Comparison of ENCODE assay signal across 8 cellular contexts in the genomic region with DNA sequence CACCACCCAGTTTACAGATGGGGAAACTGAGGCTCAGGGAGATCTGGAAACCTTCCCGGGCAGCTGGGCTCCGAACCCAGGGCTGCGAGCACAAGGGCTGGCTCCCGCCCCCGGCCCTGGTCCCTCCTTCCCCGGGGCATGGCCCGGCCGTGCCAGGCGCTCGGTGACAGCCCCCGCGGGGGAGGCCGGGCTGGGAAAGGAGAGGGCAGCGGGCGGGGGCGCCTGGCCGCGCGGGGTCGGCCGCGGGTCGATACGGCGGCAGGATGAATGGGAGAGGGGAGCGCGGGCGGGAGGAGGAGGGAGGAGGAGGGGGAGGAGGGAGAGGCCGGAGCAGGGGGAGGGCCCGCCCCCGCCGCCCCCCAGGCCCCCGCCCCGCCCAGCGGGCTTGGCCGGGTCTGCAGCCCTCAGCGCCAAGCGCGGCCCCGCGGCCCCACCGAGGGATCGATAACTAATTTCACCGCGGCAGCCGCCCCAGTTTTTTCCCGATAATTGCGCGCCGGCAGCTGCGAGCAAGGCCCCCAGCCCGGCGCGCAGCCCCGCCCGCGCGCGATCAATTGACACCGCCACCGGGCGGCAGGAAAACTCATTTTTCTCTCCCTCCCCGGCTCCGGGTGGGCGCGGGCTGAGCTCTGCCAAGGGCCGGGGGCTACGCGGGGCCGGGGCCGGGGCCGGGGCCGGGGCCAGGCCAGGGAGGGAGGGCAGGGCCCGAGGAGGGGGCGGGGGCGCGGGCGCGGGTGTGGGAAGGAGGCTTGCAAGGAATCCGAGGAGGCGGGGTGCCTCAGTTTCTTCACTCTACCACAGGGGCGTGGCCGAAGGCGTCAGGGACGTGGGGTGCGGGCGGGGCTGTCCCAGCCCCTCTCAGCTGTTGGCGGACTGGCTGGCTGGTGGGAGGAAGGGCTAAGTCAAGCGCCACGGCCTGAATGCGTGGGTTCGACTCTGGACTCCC. TPM values are rescaled to one million over a fixed set of nuclear protein-coding genes. Genes with fewer than 3 reads are reported as not detected.
DNase-seq lines count a peak whose midpoint lies in the region; ATAC-seq and TF ChIP-seq lines count a peak whose summit lies in the region.

No MANE protein-coding gene starts in this region.

- H3K36me3 ChIP-seq in duodenal mucosa (ENCODE audit: control insufficient read depth in 1 of 2, insufficient read depth in 2 of 2, low read length in 2 of 2) (no peaks in the 10 kb centered on the region), mesodermal cell (ENCODE audit: control insufficient read depth, insufficient read depth, low read length) (no peaks in the 10 kb centered on the region), upper lobe of left lung (no peaks in the 10 kb centered on the region), OCI-LY7 (ENCODE audit: insufficient read depth, low read length) (no peaks in the 10 kb centered on the region)

- H3K4me2 ChIP-seq in OCI-LY7 (ENCODE audit: low read length) = no peak overlapping the region

- H3K4me3 ChIP-seq in duodenal mucosa (ENCODE audit: low read depth in 1 of 2, low read length in 2 of 2) (peak overlapping the region; percentile 40 to 54), mesodermal cell (ENCODE audit: extremely low read depth, insufficient read depth, low read length, poor library complexity, severe bottlenecking) (peak overlapping the region; percentile 42), upper lobe of left lung (peak overlapping the region; percentile 31 to 59 (median 54)), OCI-LY7 (ENCODE audit: low read depth, low read length, poor library complexity, severe bottlenecking) (no peak overlapping the region)

- H3K4me1 ChIP-seq in duodenal mucosa (ENCODE audit: control insufficient read depth in 1 of 2, insufficient read depth in 2 of 2, low read length in 2 of 2) (peaks cover 4 to 14% of the 10 kb centered on the region in 2 donors), mesodermal cell (ENCODE audit: control insufficient read depth, insufficient read depth, low read length, poor library complexity, severe bottlenecking) (peaks cover 25% of the 10 kb centered on the region), upper lobe of left lung (peaks cover 31 to 38% (median 35%) of the 10 kb centered on the region in 4 donors), OCI-LY7 (ENCODE audit: insufficient read depth, low read length, poor library complexity, severe bottlenecking) (no peaks in the 10 kb centered on the region)

- no peaks in the 10 kb centered on the region for H3K79me2 ChIP-seq in OCI-LY7 (ENCODE audit: insufficient read depth, low read depth, low read length)

- WGBS in mesodermal cell (ENCODE audit: insufficient coverage in 2 of 2), 2 experiments = 4% methylated on average over 33 to 45 of the region's 92 CpGs
- WGBS in upper lobe of left lung, 2 donors = 0 to 14% methylated on average over 8 to 15 of the region's 92 CpGs

- ATAC-seq in SK-N-SH treated with all-trans-retinoic acid at 6 μM for 48 hours (peak; percentile 50), upper lobe of left lung (ENCODE audit: low FRiP score in 2 of 2) (peak in 1 of 2 donors; percentile 46)

- no peaks in the 10 kb centered on the region for H3K9me2 ChIP-seq in OCI-LY7 (ENCODE audit: insufficient read depth, low read length)

- no peak for TF ChIP-seq EP300 in upper lobe of left lung (IDR thresholded peaks at IDR 0.05)

- no peaks in the 10 kb centered on the region for H4K20me1 ChIP-seq in OCI-LY7 (ENCODE audit: insufficient read depth, low read length)

- POLR2A ChIA-PET in OCI-LY7 (lab: Charles Lee) = no interaction called here

- peaks cover 0 to 3% of the 10 kb centered on the region in 2 donors for H3K27me3 ChIP-seq in duodenal mucosa (ENCODE audit: control insufficient read depth in 1 of 2, insufficient read depth in 2 of 2, low read length in 2 of 2)
- H3K27me3 ChIP-seq in upper lobe of left lung = peaks cover 0 to 11% (median 2%) of the 10 kb centered on the region in 4 donors

- TF ChIP-seq CTCF in GM20000 (IDR thresholded peaks at IDR 0.05; ENCODE audit: extremely low read depth, missing control alignments) (no peak), upper lobe of left lung (IDR thresholded peaks at IDR 0.05) (no peak), OCI-LY7 (conservative IDR thresholded peaks at IDR 0.05; ENCODE audit: low read length) (no peak)

- peak; percentile 69 for DNase-seq in GM20000 (ENCODE audit: low spot score)
- DNase-seq in upper lobe of left lung = peak in 1 of 2 donors; percentile 88
- no peak for DNase-seq in activated effector memory CD4-positive, alpha-beta T cell treated with Interleukin-2 at 50 U/mL for 16 hours
- DNase-seq in middle frontal gyrus (ENCODE audit: extremely low spot score, low spot score) = no peak
- DNase-seq in OCI-LY7 (ENCODE audit: low spot score) = no peak

- TF ChIP-seq POLR2A in upper lobe of left lung (IDR thresholded peaks at IDR 0.05) = no peak

- H3K9me3 ChIP-seq in duodenal mucosa (ENCODE audit: control insufficient read depth in 1 of 2, low read length in 2 of 2) = no peaks in the 10 kb centered on the region
- H3K9me3 ChIP-seq in mesodermal cell (ENCODE audit: control insufficient read depth, low read length) = no peaks in the 10 kb centered on the region
- H3K9me3 ChIP-seq in upper lobe of left lung = no peaks in the 10 kb centered on the region
- H3K9me3 ChIP-seq in OCI-LY7 (ENCODE audit: low read length) = no peaks in the 10 kb centered on the region

- H2AFZ ChIP-seq in OCI-LY7 (ENCODE audit: low read length) = no peak overlapping the region

- peak overlapping the region; percentile 32 for H3K27ac ChIP-seq in duodenal mucosa (ENCODE audit: low read depth, low read length)
- peak overlapping the region; percentile 62 for H3K27ac ChIP-seq in mesodermal cell (ENCODE audit: low read depth, low read length, severe bottlenecking)
- peak overlapping the region; percentile 7 to 87 (median 72) for H3K27ac ChIP-seq in upper lobe of left lung
- no peak overlapping the region for H3K27ac ChIP-seq in OCI-LY7 (ENCODE audit: low read depth, low read length, poor library complexity, severe bottlenecking)

- H3K9ac ChIP-seq in duodenal mucosa (ENCODE audit: low read depth in 1 of 2, low read length in 2 of 2) = no peak overlapping the region

- intact Hi-C loops in OCI-LY7 (cut with micrococcal nuclease; ENCODE audit: unreplicated experiment) = no loop called here

- no TSS peak for BruUV-seq in OCI-LY7 (replicated peaks; lab: Mats Ljungman, UMichigan)

- CTCF ChIA-PET in OCI-LY7 (lab: Charles Lee; ENCODE audit: unreplicated experiment) = no interaction called here

TF ChIP-seq in SK-N-SH treated with all-trans-retinoic acid at 6 μM for 48 hours, 23 proteins besides CTCF, POLR2A, EP300 and RAD21 (continues in another document):
- TF ChIP-seq ZNF565 (CRISPR knock-in tag; conservative IDR thresholded peaks at IDR 0.05; ENCODE audit: low read depth) = no peak
- no peak for TF ChIP-seq TSHZ2 (CRISPR knock-in tag; IDR thresholded peaks at IDR 0.05)
- TF ChIP-seq CREB5 (CRISPR knock-in tag; IDR thresholded peaks at IDR 0.05; ENCODE audit: low read depth) = no peak
- no peak for TF ChIP-seq ZNF8 (CRISPR knock-in tag; IDR thresholded peaks at IDR 0.05)
- TF ChIP-seq CSDC2 (CRISPR knock-in tag; IDR thresholded peaks at IDR 0.05) = no peak
- TF ChIP-seq PPARA (CRISPR knock-in tag; IDR thresholded peaks at IDR 0.05; ENCODE audit: borderline replicate concordance) = no peak

RNA-seq across cellular contexts. Expression of gene C9orf50, which starts 52.1 kb away (rescaled TPM):
- 0.29 TPM for polyA plus RNA-seq in mesodermal cell (2013, experiment 1 of 2)
- not detected for polyA plus RNA-seq in mesodermal cell (2013, experiment 2 of 2)
- not detected for total RNA-seq in upper lobe of left lung
- not detected in 2 replicates for total RNA-seq in OCI-LY7 (2014; rRNA removed; shearing (Covaris generic))
- not detected in 2 replicates for total RNA-seq in OCI-LY7 (2022)

RNA-seq across cellular contexts. Expression of gene NTMT1, which starts 57.1 kb away (rescaled TPM):
- polyA plus RNA-seq in mesodermal cell (2013, experiment 1 of 2) = 60.6 TPM
- polyA plus RNA-seq in mesodermal cell (2013, experiment 2 of 2) = 49.5 TPM
- 10 to 100 TPM; 15.0 to 37.7 (median 23.6) TPM for total RNA-seq in upper lobe of left lung
- 46.6 and 51.9 TPM in 2 replicates for total RNA-seq in OCI-LY7 (2014; rRNA removed; shearing (Covaris generic))
- 59.8 and 64.2 TPM in 2 replicates for total RNA-seq in OCI-LY7 (2022)
